In genomic region chr2:71531522-71532047, GRCh38 we compare ENCODE assay signal across 13 cellular contexts.
A peak's percentile ranks its signal among the peaks of the same experiment; 100 is the strongest.
DNase-seq lines count a peak whose midpoint lies in the region; FAIRE-seq and TF ChIP-seq lines count a peak whose summit lies in the region.
"Had no signal": no experiment of that assay in that cellular context is flagged by ENCODE, and none has a peak within 500 bp of the region (broad histone marks: within the 10 kb centered on the region; RNA-seq: fewer than 3 reads in every experiment).

No MANE protein-coding gene starts in this region.

- no peaks in the 10 kb centered on the region for H3K27me3 ChIP-seq in small intestine (ENCODE audit: control insufficient read depth in 2 of 2, insufficient read depth in 2 of 2, low read length in 2 of 2)
- H3K27me3 ChIP-seq: BLaER1, cardiac muscle cell, uterus had no signal

- no peaks in the 10 kb centered on the region for H3K9me3 Mint-ChIP-seq in activated naive CD4-positive, alpha-beta T cell treated with anti-CD3 and anti-CD28 coated beads for 36 hours
- H3K9me3 Mint-ChIP-seq: naive thymus-derived CD8-positive, alpha-beta T cell had no signal

- no peaks in the 10 kb centered on the region for H3K4me1 Mint-ChIP-seq in activated naive CD4-positive, alpha-beta T cell treated with anti-CD3 and anti-CD28 coated beads for 36 hours (ENCODE audit: low read depth)
- H3K4me1 Mint-ChIP-seq: naive thymus-derived CD8-positive, alpha-beta T cell had no signal

- H3K27ac ChIP-seq in small intestine (ENCODE audit: low read depth in 1 of 2, low read length in 1 of 2) (no peak overlapping the region), OCI-LY7 (ENCODE audit: low read depth, low read length, poor library complexity, severe bottlenecking) (no peak overlapping the region)
- H3K27ac ChIP-seq: BLaER1, cardiac muscle cell, esophagus squamous epithelium, uterus had no signal

- BruUV-seq in OCI-LY7 (replicated peaks; lab: Mats Ljungman, UMichigan) = no TSS peak

- intact Hi-C loops in activated naive CD4-positive, alpha-beta T cell treated with anti-CD3 and anti-CD28 coated beads for 36 hours (cut with micrococcal nuclease) = loop anchor here (5.0 kb wide), 1 partner anchor 1216 kb away; no protein-coding TSS in a partner anchor
- intact Hi-C loops in OCI-LY7 (cut with micrococcal nuclease; ENCODE audit: unreplicated experiment) = no loop called here

- H3K36me3 ChIP-seq in small intestine (ENCODE audit: control insufficient read depth in 2 of 2, insufficient read depth in 2 of 2, low read length in 2 of 2) (no peaks in the 10 kb centered on the region), OCI-LY7 (ENCODE audit: insufficient read depth, low read length) (no peaks in the 10 kb centered on the region)
- H3K36me3 ChIP-seq: BLaER1, esophagus squamous epithelium, uterus had no signal

- POLR2A ChIA-PET in OCI-LY7 (lab: Charles Lee) = no interaction called here

- CTCF ChIA-PET in activated naive CD4-positive, alpha-beta T cell treated with anti-CD3 and anti-CD28 coated beads for 36 hours (lab: Charles Lee) = no interaction called here
- CTCF ChIA-PET in OCI-LY7 (lab: Charles Lee; ENCODE audit: unreplicated experiment) = no interaction called here

- no peak overlapping the region for H3K4me3 Mint-ChIP-seq in activated naive CD4-positive, alpha-beta T cell treated with anti-CD3 and anti-CD28 coated beads for 36 hours
- H3K4me3 Mint-ChIP-seq: naive thymus-derived CD8-positive, alpha-beta T cell had no signal

- peaks cover 16% of the 10 kb centered on the region for H3K27me3 Mint-ChIP-seq in activated naive CD4-positive, alpha-beta T cell treated with anti-CD3 and anti-CD28 coated beads for 36 hours (ENCODE audit: low read depth)

- H3K4me1 ChIP-seq in small intestine (ENCODE audit: control insufficient read depth in 2 of 2, insufficient read depth in 1 of 2, low read depth in 1 of 2, low read length in 1 of 2) (no peaks in the 10 kb centered on the region), OCI-LY7 (ENCODE audit: insufficient read depth, low read length, poor library complexity, severe bottlenecking) (no peaks in the 10 kb centered on the region)
- H3K4me1 ChIP-seq: BLaER1, uterus had no signal

- H3K4me3 ChIP-seq in fibroblast of mammary gland (ENCODE audit: control insufficient read depth, low read depth, low read length) (no peak overlapping the region), small intestine (ENCODE audit: low read depth in 1 of 2, low read length in 2 of 2) (no peak overlapping the region), OCI-LY7 (ENCODE audit: low read depth, low read length, poor library complexity, severe bottlenecking) (no peak overlapping the region)
- H3K4me3 ChIP-seq: BLaER1, cardiac muscle cell, esophagus squamous epithelium, uterus had no signal

- no peaks in the 10 kb centered on the region for H4K20me1 ChIP-seq in OCI-LY7 (ENCODE audit: insufficient read depth, low read length)
- H4K20me1 ChIP-seq: BLaER1 had no signal

- DNase-seq in activated naive CD4-positive, alpha-beta T cell treated with anti-CD3 and anti-CD28 coated beads for 36 hours = peak; percentile 23
- DNase-seq in activated naive CD4-positive, alpha-beta T cell (lab: John Stamatoyannopoulos, UW) = no peak
- DNase-seq in RKO (ENCODE audit: low spot score) = peak; percentile 77
- peak; percentile 67 for DNase-seq in fibroblast of mammary gland (ENCODE audit: low read depth)
- peak; percentile 30 for DNase-seq in small intestine
- no peak for DNase-seq in OCI-LY7 (ENCODE audit: low spot score)
- no peak for DNase-seq in glomerular visceral epithelial cell (ENCODE audit: extremely low spot score)
- DNase-seq in 8988T = no peak
- DNase-seq: esophagus squamous epithelium; naive thymus-derived CD8-positive, alpha-beta T cell; uterus had no signal

- H3K36me3 Mint-ChIP-seq in activated naive CD4-positive, alpha-beta T cell treated with anti-CD3 and anti-CD28 coated beads for 36 hours (ENCODE audit: low read depth) = no peaks in the 10 kb centered on the region

- H3K9me3 ChIP-seq in small intestine (ENCODE audit: control insufficient read depth, low read depth) (no peaks in the 10 kb centered on the region), OCI-LY7 (ENCODE audit: low read length) (no peaks in the 10 kb centered on the region)
- H3K9me3 ChIP-seq: BLaER1, esophagus squamous epithelium, uterus had no signal

- no peak overlapping the region for H3K4me2 ChIP-seq in OCI-LY7 (ENCODE audit: low read length)
- H3K4me2 ChIP-seq: BLaER1 had no signal

- H2AFZ ChIP-seq in OCI-LY7 (ENCODE audit: low read length) = no peak overlapping the region

- H3K27ac Mint-ChIP-seq in activated naive CD4-positive, alpha-beta T cell treated with anti-CD3 and anti-CD28 coated beads for 36 hours = no peak overlapping the region
- H3K27ac Mint-ChIP-seq: naive thymus-derived CD8-positive, alpha-beta T cell had no signal

- TF ChIP-seq CTCF in fibroblast of mammary gland (conservative IDR thresholded peaks at IDR 0.05; ENCODE audit: control insufficient read depth, insufficient read depth, low read depth, low read length) (no peak), OCI-LY7 (conservative IDR thresholded peaks at IDR 0.05; ENCODE audit: low read length) (no peak)

- 43 to 68% (median 48%) methylated on average over 9 of the region's 9 CpGs for WGBS in small intestine, 3 donors

- H3K9me2 ChIP-seq in OCI-LY7 (ENCODE audit: insufficient read depth, low read length) = no peaks in the 10 kb centered on the region

- H3K79me2 ChIP-seq in OCI-LY7 (ENCODE audit: insufficient read depth, low read depth, low read length) = no peaks in the 10 kb centered on the region

- FAIRE-seq in small intestine (lab: Jason Lieb, UNC) = no peak

Comparison
In these comparisons a context has a peak if more than half of its experiments do, and no peak if none do; other contexts are left out.
1. DNase-seq: peak in activated naive CD4-positive, alpha-beta T cell treated with anti-CD3 and anti-CD28 coated beads for 36 hours (single experiment), RKO (single experiment), fibroblast of mammary gland (single experiment) and small intestine (single experiment); none in activated naive CD4-positive, alpha-beta T cell (0 of 4), OCI-LY7 (single experiment), glomerular visceral epithelial cell (single experiment) and 8988T (single experiment).